In the genomic region with DNA sequence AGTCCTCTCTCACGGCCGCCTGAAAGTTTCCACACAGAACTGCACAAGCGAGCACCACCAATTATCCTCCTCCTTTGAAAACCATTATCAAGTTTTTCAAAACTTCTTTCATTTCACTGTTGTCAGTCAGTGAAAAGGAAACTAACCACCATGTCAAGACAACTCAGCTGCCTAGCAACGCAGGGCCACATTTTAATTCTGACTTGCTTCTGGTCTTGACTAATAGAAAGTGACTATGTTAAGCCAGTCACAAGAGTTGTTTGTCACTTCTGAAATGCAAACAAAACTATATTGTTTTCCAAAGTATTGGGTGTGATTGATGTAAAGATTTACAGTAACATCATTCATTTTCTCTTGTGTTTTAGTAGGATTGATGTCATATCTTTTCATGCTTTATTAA, we compare ENCODE assay signal across 11 cellular contexts.
A peak's percentile ranks its signal among the peaks of the same experiment; 100 is the strongest.
DNase-seq lines count a peak whose midpoint lies in the region; ATAC-seq and TF ChIP-seq lines count a peak whose summit lies in the region.
"Had no signal": no experiment of that assay in that cellular context is flagged by ENCODE, and none has a peak within 500 bp of the region (broad histone marks: within the 10 kb centered on the region; RNA-seq: fewer than 3 reads in every experiment).

No MANE protein-coding gene starts in this region.

- peak; percentile 27 for DNase-seq in GM10266 (ENCODE audit: extremely low spot score)
- peak; percentile 54 for DNase-seq in RPMI7951 (ENCODE audit: low read depth)
- no peak for DNase-seq in D341Med (ENCODE audit: low spot score)
- DNase-seq in activated CD4-positive, alpha-beta T cell treated with anti-CD3 and anti-CD28 coated beads for 36 hours: no peak
- DNase-seq in HEK293T (ENCODE audit: extremely low spot score): no peak
- DNase-seq in GOT3 (lab: John Stamatoyannopoulos, UW): no peak
- DNase-seq: body of pancreas, NCI-H2029 had no signal

- peak; percentile 85 for ATAC-seq in GM19438 (IDR thresholded peaks at IDR 0.05; ENCODE audit: low read depth, unreplicated experiment)
- ATAC-seq in HG02973 (IDR thresholded peaks at IDR 0.05; ENCODE audit: unreplicated experiment): peak; percentile 80
- no peak for ATAC-seq in activated CD4-positive, alpha-beta T cell treated with anti-CD3 and anti-CD28 coated beads for 36 hours
- ATAC-seq: body of pancreas had no signal

- H3K4me1 Mint-ChIP-seq in activated CD4-positive, alpha-beta T cell treated with anti-CD3 and anti-CD28 coated beads for 36 hours: no peaks in the 10 kb centered on the region
- H3K4me1 Mint-ChIP-seq: B cell had no signal

- intact Hi-C loops in activated CD4-positive, alpha-beta T cell treated with anti-CD3 and anti-CD28 coated beads for 36 hours (cut with DNase I, micrococcal nuclease): no loop called here

- H3K27me3 Mint-ChIP-seq in activated CD4-positive, alpha-beta T cell treated with anti-CD3 and anti-CD28 coated beads for 36 hours: no peaks in the 10 kb centered on the region
- H3K27me3 Mint-ChIP-seq: B cell had no signal

- H3K27ac Mint-ChIP-seq in activated CD4-positive, alpha-beta T cell treated with anti-CD3 and anti-CD28 coated beads for 36 hours: no peak overlapping the region
- H3K27ac Mint-ChIP-seq: B cell had no signal

- H3K9me3 Mint-ChIP-seq in activated CD4-positive, alpha-beta T cell treated with anti-CD3 and anti-CD28 coated beads for 36 hours (ENCODE audit: low read depth): no peaks in the 10 kb centered on the region

- TF ChIP-seq CTCF in GM10266 (IDR thresholded peaks at IDR 0.05; ENCODE audit: control insufficient read depth, insufficient read depth, low read depth, missing control alignments): no peak

- H3K36me3 Mint-ChIP-seq in activated CD4-positive, alpha-beta T cell treated with anti-CD3 and anti-CD28 coated beads for 36 hours (ENCODE audit: low read depth): no peaks in the 10 kb centered on the region

- POLR2A ChIA-PET in activated CD4-positive, alpha-beta T cell treated with anti-CD3 and anti-CD28 coated beads for 36 hours (lab: Charles Lee): no interaction called here
- POLR2A ChIA-PET in HEK293T (lab: Yijun Ruan, JAX): no interaction called here

- CTCF ChIA-PET in activated CD4-positive, alpha-beta T cell treated with anti-CD3 and anti-CD28 coated beads for 36 hours (lab: Charles Lee): no interaction called here
- CTCF ChIA-PET in HEK293T (lab: Yijun Ruan, JAX): no interaction called here

- H3K4me3 Mint-ChIP-seq in activated CD4-positive, alpha-beta T cell treated with anti-CD3 and anti-CD28 coated beads for 36 hours: no peak overlapping the region
- H3K4me3 Mint-ChIP-seq: B cell had no signal

TF ChIP-seq in HEK293T, 16 proteins besides CTCF, POLR2A, EP300 and RAD21:
- TF ChIP-seq SP1 (IDR thresholded peaks at IDR 0.05): no peak

Comparison
In these comparisons a context has a peak if more than half of its experiments do, and no peak if none do; other contexts are left out.
1. DNase-seq: peak in GM10266 (single experiment) and RPMI7951 (single experiment); none in D341Med (single experiment), activated CD4-positive, alpha-beta T cell treated with anti-CD3 and anti-CD28 coated beads for 36 hours (single experiment), HEK293T (single experiment) and GOT3 (single experiment).